9 cellular contexts compared by ENCODE assay signal in genomic region chr7:121385800-121386179, GRCh38. TPM values are rescaled to one million over a fixed set of nuclear protein-coding genes. Genes with fewer than 3 reads are reported as not detected.
A peak's percentile ranks its signal among the peaks of the same experiment; 100 is the strongest.
DNase-seq lines count a peak whose midpoint lies in the region; ATAC-seq and TF ChIP-seq lines count a peak whose summit lies in the region.
"Had no signal": no experiment of that assay in that cellular context is flagged by ENCODE, and none has a peak within 500 bp of the region (broad histone marks: within the 10 kb centered on the region; RNA-seq: fewer than 3 reads in every experiment).

No MANE protein-coding gene starts in this region.

- ATAC-seq in GM18867 (IDR thresholded peaks at IDR 0.05; ENCODE audit: unreplicated experiment) (peak; percentile 95), HG03060 (IDR thresholded peaks at IDR 0.05; ENCODE audit: low read depth, unreplicated experiment) (peak; percentile 97), natural killer cell (peak; percentile 87 to 94 (median 89))

- no peaks in the 10 kb centered on the region for H3K9me3 ChIP-seq in A673 (ENCODE audit: low read depth, low read length, poor library complexity, severe bottlenecking)
- no peaks in the 10 kb centered on the region for H3K9me3 ChIP-seq in SJCRH30 (replicated peaks)

- no peak overlapping the region for H3K27ac ChIP-seq in A673 (ENCODE audit: low read depth, low read length, poor library complexity, severe bottlenecking)
- H3K27ac ChIP-seq in SJCRH30, result peak overlapping the region; percentile 70

- H3K36me3 Mint-ChIP-seq in natural killer cell, result no peaks in the 10 kb centered on the region

- POLR2A ChIA-PET in A673 (lab: Charles Lee; ENCODE audit: low non-redundant PET), result no interaction called here

- H3K36me3 ChIP-seq in A673 (ENCODE audit: insufficient read depth, low read length, poor library complexity, severe bottlenecking) (no peaks in the 10 kb centered on the region), SJCRH30 (peaks cover 12% of the 10 kb centered on the region)

- H3K4me3 Mint-ChIP-seq in natural killer cell, result no peak overlapping the region
- H3K4me3 Mint-ChIP-seq: activated naive CD8-positive, alpha-beta T cell had no signal

- DNase-seq in A673 (ENCODE audit: low spot score) (peak; percentile 52), SJCRH30 (peak; percentile 61 to 91), natural killer cell (no peak), hippocampal formation (lab: John Stamatoyannopoulos, UW) (no peak), occipital lobe (lab: John Stamatoyannopoulos, UW) (no peak)
- no peak for DNase-seq in stimulated activated CD4-positive, alpha-beta T cell treated with anti-CD3 and anti-CD28 coated beads, Interleukin-2, amount 100 ng/mL, for 24 hours

- no peaks in the 10 kb centered on the region for H3K27me3 ChIP-seq in A673 (replicated peaks; ENCODE audit: insufficient read depth, low read depth, low read length, poor library complexity)
- no peaks in the 10 kb centered on the region for H3K27me3 ChIP-seq in SJCRH30

- H3K9me3 Mint-ChIP-seq in natural killer cell, result no peaks in the 10 kb centered on the region

- CTCF ChIA-PET in A673 (lab: Charles Lee), result interaction anchor here (0.9 kb wide), 1 partner anchor 13 kb away, joined by 4 read pairs; no protein-coding TSS in a partner anchor

- H3K27ac Mint-ChIP-seq in natural killer cell, result peak overlapping the region; percentile 54 to 56

- intact Hi-C loops in A673 (cut with micrococcal nuclease; ENCODE audit: unreplicated experiment) (no loop called here), natural killer cell (cut with micrococcal nuclease) (loop anchor here (10.0 kb wide), 1 partner anchor 49 kb away; no protein-coding TSS in a partner anchor)

- TF ChIP-seq CTCF in A673 (conservative IDR thresholded peaks at IDR 0.05; ENCODE audit: low read depth, low read length), result no peak
- no peak for TF ChIP-seq CTCF in natural killer cell (IDR thresholded peaks at IDR 0.05)

- H3K4me1 ChIP-seq in A673 (ENCODE audit: insufficient read depth, low read length, poor library complexity, severe bottlenecking), result peaks cover 23% of the 10 kb centered on the region
- peaks cover 27% of the 10 kb centered on the region for H3K4me1 ChIP-seq in SJCRH30

- no peaks in the 10 kb centered on the region for H3K27me3 Mint-ChIP-seq in natural killer cell (ENCODE audit: low read depth in 2 of 2)
- H3K27me3 Mint-ChIP-seq: activated naive CD8-positive, alpha-beta T cell had no signal

- H3K4me1 Mint-ChIP-seq in natural killer cell, result peaks cover 70 to 75% of the 10 kb centered on the region in 2 donors

- BruUV-seq in A673 (replicated peaks; lab: Mats Ljungman, UMichigan), result no TSS peak

- H3K4me3 ChIP-seq in A673 (ENCODE audit: low read depth, low read length, poor library complexity, severe bottlenecking) (no peak overlapping the region), SJCRH30 (no peak overlapping the region)

RNA-seq across cellular contexts. Expression of gene FAM3C, which starts 10.3 kb away (rescaled TPM):
- 28.0 and 33.0 TPM in 2 replicates for total RNA-seq in A673 (2021)
- total RNA-seq in SJCRH30 (2014; rRNA removed; shearing (Covaris generic)), result 97.4 and 114 TPM in 2 replicates
- 10 to 100 TPM; 24.3 to 42.1 (median 37.0) TPM for total RNA-seq in natural killer cell
- 117 TPM for total RNA-seq in occipital lobe

RNA-seq across cellular contexts. Expression of gene WNT16, which starts 57.0 kb away (rescaled TPM):
- total RNA-seq in A673 (2021) (not detected in 2 replicates), natural killer cell (not detected), occipital lobe (1.2 TPM)
- total RNA-seq in SJCRH30 (2014; rRNA removed; shearing (Covaris generic)), result 0.06 TPM in 1 of 2 replicates, not detected in the other

Comparison
In these comparisons a context has a peak if more than half of its experiments do, and no peak if none do; other contexts are left out.
1. DNase-seq: peak in A673 (single experiment) and SJCRH30 (2 of 2); none in natural killer cell (single experiment), stimulated activated CD4-positive, alpha-beta T cell treated with anti-CD3 and anti-CD28 coated beads, Interleukin-2, amount 100 ng/mL, for 24 hours (0 of 2), hippocampal formation (0 of 2) and occipital lobe (single experiment).
2. Peak in every context shown above with its lines, with median percentiles within 50 percentile points of each other: ATAC-seq.